ENCODE assay signal across 12 cellular contexts in genomic region chr2:97998431-97998830, GRCh38.
"Had no signal": no experiment of that assay in that cellular context is flagged by ENCODE, and none has a peak within 500 bp of the region (broad histone marks: within the 10 kb centered on the region; RNA-seq: fewer than 3 reads in every experiment).

No MANE protein-coding gene starts in this region.

- H3K27ac Mint-ChIP-seq: activated T-helper 17 cell treated with anti-CD3 and anti-CD28 coated beads, Interleukin-2, amount 50 U/mL, for 72 hours; neural progenitor cell had no signal

- ATAC-seq: activated T-helper 17 cell treated with anti-CD3 and anti-CD28 coated beads, Interleukin-2, amount 50 U/mL, for 72 hours had no signal

- H3K4me3 Mint-ChIP-seq: activated T-helper 17 cell treated with anti-CD3 and anti-CD28 coated beads, Interleukin-2, amount 50 U/mL, for 72 hours; neural progenitor cell had no signal

- DNase-seq: activated CD4-positive, alpha-beta T cell treated with anti-CD3 and anti-CD28 coated beads, Interleukin-2, amount 50 U/mL, for 48 hours; activated CD4-positive, CD25-positive, alpha-beta regulatory T cell treated with anti-CD3 and anti-CD28 coated beads, Interleukin-2, amount 50 U/mL, for 72 hours; activated naive CD4-positive, alpha-beta T cell treated with Interleukin-2 at 50 U/mL for 16 hours; aorta; dermis blood vessel endothelial cell; midbrain; sigmoid colon; spleen; stomach; T-helper 9 cell had no signal

- H3K27me3 Mint-ChIP-seq: activated T-helper 17 cell treated with anti-CD3 and anti-CD28 coated beads, Interleukin-2, amount 50 U/mL, for 72 hours had no signal

- H3K9me3 Mint-ChIP-seq: activated T-helper 17 cell treated with anti-CD3 and anti-CD28 coated beads, Interleukin-2, amount 50 U/mL, for 72 hours; neural progenitor cell had no signal
